ENCODE assay signal across 1 cellular context in the genomic region with DNA sequence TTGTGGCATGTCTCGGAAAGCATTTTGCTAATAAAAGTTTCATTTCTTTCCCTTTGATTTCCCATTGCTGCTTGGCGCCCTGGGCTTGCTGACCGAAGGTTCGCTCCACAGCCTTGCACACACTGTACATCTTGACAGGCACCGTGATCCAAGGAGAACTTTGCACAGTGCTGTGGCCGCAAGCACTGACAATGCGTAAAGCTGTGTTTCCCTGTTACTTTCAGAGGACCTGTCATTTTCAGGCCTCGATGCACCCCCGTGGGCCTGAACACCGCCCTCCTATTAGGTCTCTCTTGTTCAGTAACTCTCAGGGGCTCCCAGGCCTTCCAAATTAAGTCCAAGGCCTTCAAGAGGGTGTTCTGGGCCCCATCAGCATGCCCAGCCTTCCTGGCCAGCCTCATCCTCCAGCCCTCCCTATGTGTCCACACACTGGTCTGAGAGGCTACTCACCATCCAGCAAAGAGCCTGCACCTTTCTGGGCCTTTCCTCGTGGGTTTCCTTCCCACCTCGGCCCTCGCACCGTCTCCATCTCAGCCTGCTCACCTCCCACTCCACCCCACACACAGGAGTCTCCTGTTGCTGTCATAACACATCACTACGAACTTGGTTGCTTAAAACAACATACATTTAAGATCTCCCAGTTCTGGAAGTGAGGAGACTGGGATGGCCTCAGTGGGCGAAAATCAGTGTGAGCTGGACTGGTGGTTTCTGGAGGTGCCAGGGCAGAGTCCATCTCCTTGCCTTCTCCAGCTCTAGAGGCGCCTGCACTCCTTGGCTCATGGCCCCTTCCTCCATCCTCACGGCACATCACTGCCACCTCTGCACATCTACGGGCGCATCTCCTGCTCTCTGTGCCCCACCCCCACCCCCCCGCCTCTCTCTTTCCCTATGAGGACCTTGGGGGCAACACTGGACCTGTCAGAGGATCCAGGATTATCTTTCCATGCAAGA.
TF ChIP-seq lines count a peak whose summit lies in the region.

No MANE protein-coding gene starts in this region.

TF ChIP-seq in HepG2, 621 proteins besides CTCF, POLR2A, EP300 and RAD21 (continued from another document):
- TF ChIP-seq ZSCAN31 (CRISPR knock-in tag; IDR thresholded peaks at IDR 0.05; ENCODE audit: low read depth): no peak
- no peak for TF ChIP-seq RFX3 (CRISPR knock-in tag; IDR thresholded peaks at IDR 0.05)
- TF ChIP-seq ZNF549 (CRISPR knock-in tag; IDR thresholded peaks at IDR 0.05): no peak
- TF ChIP-seq ZNF296 (CRISPR knock-in tag; conservative IDR thresholded peaks at IDR 0.05): no peak
